In the genomic region with DNA sequence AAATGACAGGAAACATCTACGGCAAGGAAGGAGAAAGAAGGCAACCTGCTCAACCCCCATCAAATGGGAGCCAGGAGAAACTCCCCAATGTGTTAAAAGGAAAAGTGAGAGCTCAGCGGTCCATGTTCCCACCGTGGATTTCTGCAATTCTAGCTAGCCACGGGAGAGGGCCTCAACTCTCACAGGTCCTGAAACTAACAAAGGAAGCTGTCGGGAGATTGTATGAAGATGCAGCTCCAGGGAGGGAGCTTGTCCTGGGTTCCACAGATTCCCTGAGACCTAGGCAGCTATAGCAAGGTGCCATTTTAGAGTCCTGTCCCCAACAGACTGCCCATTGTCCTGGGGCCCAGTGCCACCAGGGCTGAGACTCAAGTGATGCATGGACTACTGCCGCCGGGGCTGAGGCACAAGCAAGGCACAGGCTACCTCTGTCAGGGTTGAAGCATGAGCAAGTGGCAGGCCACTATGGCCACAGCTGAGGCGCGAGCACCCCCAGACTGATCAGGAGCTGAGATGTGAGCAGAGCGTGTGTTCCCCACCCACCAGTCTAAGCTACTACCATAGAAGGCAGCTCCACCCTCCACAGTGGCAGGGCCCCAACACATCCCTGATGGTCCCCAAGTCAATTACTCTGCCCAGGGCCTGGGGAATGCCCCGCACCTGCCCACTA, we compare ENCODE assay signal across 2 cellular contexts.
TF ChIP-seq lines count a peak whose summit lies in the region.

No MANE protein-coding gene starts in this region.

TF ChIP-seq in A549, 52 proteins besides CTCF, POLR2A, EP300 and RAD21:
- TF ChIP-seq CBX8 (IDR thresholded peaks at IDR 0.05), result no peak
- no peak for TF ChIP-seq PHF8 (IDR thresholded peaks at IDR 0.05; ENCODE audit: borderline replicate concordance, low read depth)
- TF ChIP-seq CHD2 (IDR thresholded peaks at IDR 0.05; ENCODE audit: low read length, partially characterized antibody), result no peak
- TF ChIP-seq TFCP2L1 (CRISPR knock-in tag; IDR thresholded peaks at IDR 0.05), result no peak
- TF ChIP-seq MAFK (IDR thresholded peaks at IDR 0.05; ENCODE audit: partially characterized antibody), result no peak

TF ChIP-seq in GM12878, 131 proteins besides CTCF, POLR2A, EP300 and RAD21:
- TF ChIP-seq ELK1 (IDR thresholded peaks at IDR 0.05; ENCODE audit: low read depth, low read length) (no peak), DPF2 (IDR thresholded peaks at IDR 0.05) (no peak), SREBF2 (IDR thresholded peaks at IDR 0.05; ENCODE audit: low read length) (no peak)
